Comparison of ENCODE assay signal across 8 cellular contexts in the genomic region with DNA sequence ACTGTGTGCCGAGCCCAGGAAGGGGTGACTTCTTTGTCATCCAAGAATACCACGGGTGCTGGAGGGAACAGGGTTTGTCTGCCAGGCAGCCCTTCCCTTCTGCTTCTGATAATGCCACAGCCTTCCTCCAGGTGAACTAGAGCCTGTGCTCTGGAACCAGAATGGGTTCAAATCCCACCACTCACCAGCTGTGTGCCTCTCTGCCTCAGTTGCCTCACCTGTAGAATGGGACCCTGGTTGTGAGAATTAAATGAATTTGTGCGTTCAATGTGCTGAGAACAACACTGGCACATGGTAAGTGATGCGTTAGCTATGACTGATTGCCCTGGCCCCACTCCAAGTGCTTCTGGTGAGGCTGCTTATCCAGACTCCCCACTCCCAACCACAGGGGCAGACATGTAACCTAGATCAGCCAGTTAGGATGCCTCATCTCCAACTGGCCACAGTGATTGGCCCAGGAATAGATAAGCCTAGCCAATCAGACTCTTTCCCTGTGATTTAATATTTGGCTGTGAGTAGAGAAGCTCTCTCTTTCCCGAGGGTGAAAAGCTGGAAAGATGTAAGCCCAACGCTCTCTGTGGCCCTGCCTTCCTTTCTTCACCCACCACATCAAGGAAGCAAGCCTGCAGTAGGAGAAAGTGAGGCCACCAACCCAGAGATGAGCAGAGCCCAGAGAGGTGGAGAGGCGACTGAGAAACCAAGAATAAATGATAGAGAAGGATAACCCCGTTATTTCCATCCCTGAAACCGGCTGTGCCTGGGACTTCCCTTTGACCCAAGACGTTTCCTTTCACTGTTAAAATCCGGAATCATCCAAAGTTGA. TPM values are rescaled to one million over a fixed set of nuclear protein-coding genes. Genes with fewer than 3 reads are reported as not detected.
DNase-seq lines count a peak whose midpoint lies in the region; ATAC-seq lines count a peak whose summit lies in the region.

No MANE protein-coding gene starts in this region.

- ATAC-seq in left cardiac atrium (peak in 1 of 2 donors; percentile 65), Right ventricle myocardium inferior (no peak), GM18511 (IDR thresholded peaks at IDR 0.05; ENCODE audit: unreplicated experiment) (no peak)
- ATAC-seq in stimulated activated memory B cell treated with anti-CD40 and anti-IgM and Interleukin-4, amounts not matched to agents 10 μg/mL and 1 μg/mL and 100 μg/mL, for 72 hours, result no peak

- H3K27ac ChIP-seq in cingulate gyrus (ENCODE audit: low read depth, low read length), result peak overlapping the region; percentile 78

- DNase-seq in left cardiac atrium (peak; percentile 76), Right ventricle myocardium inferior (ENCODE audit: missing footprints) (no peak), NCI-H446 (lab: John Stamatoyannopoulos, UW) (peak; percentile 77 to 88), SIG-M5 treated with dmso at 0.1 percent for 504 hours (lab: John Stamatoyannopoulos, UW; ENCODE audit: unreplicated experiment) (no peak), immature natural killer cell (no peak)

- H3K27ac Mint-ChIP-seq in stimulated activated memory B cell treated with anti-CD40 and anti-IgM and Interleukin-4, amounts not matched to agents 10 μg/mL and 1 μg/mL and 100 μg/mL, for 72 hours, result peak overlapping the region; percentile 52
- H3K27ac Mint-ChIP-seq in immature natural killer cell, result no peak overlapping the region

- H3K36me3 Mint-ChIP-seq in stimulated activated memory B cell treated with anti-CD40 and anti-IgM and Interleukin-4, amounts not matched to agents 10 μg/mL and 1 μg/mL and 100 μg/mL, for 72 hours, result no peaks in the 10 kb centered on the region
- H3K36me3 Mint-ChIP-seq in immature natural killer cell, result no peaks in the 10 kb centered on the region

- intact Hi-C loops in left cardiac atrium (cut with DNase I) (no loop called here), Right ventricle myocardium inferior (cut with DNase I) (no loop called here)

- H3K9me3 Mint-ChIP-seq in stimulated activated memory B cell treated with anti-CD40 and anti-IgM and Interleukin-4, amounts not matched to agents 10 μg/mL and 1 μg/mL and 100 μg/mL, for 72 hours, result no peaks in the 10 kb centered on the region
- no peaks in the 10 kb centered on the region for H3K9me3 Mint-ChIP-seq in immature natural killer cell

- peaks cover 50% of the 10 kb centered on the region for H3K4me1 Mint-ChIP-seq in stimulated activated memory B cell treated with anti-CD40 and anti-IgM and Interleukin-4, amounts not matched to agents 10 μg/mL and 1 μg/mL and 100 μg/mL, for 72 hours
- H3K4me1 Mint-ChIP-seq in immature natural killer cell, result peaks cover 13 to 17% of the 10 kb centered on the region in 2 donors

- H3K4me3 Mint-ChIP-seq in stimulated activated memory B cell treated with anti-CD40 and anti-IgM and Interleukin-4, amounts not matched to agents 10 μg/mL and 1 μg/mL and 100 μg/mL, for 72 hours, result no peak overlapping the region
- H3K4me3 Mint-ChIP-seq in immature natural killer cell, result no peak overlapping the region

- H3K27me3 Mint-ChIP-seq in stimulated activated memory B cell treated with anti-CD40 and anti-IgM and Interleukin-4, amounts not matched to agents 10 μg/mL and 1 μg/mL and 100 μg/mL, for 72 hours, result no peaks in the 10 kb centered on the region
- peaks cover 0 to 5% (median 4%) of the 10 kb centered on the region in 3 donors for H3K27me3 Mint-ChIP-seq in immature natural killer cell (ENCODE audit: low read depth in 3 of 3)

RNA-seq across cellular contexts. Expression of gene LAPTM5, which starts 20.8 kb away (rescaled TPM):
- total RNA-seq in left cardiac atrium (10 to 100 TPM; 44.7 to 68.1 TPM), Right ventricle myocardium inferior (31.5 TPM)
- 100 to 1,000 TPM; 464 to 744 (median 541) TPM for polyA plus RNA-seq in immature natural killer cell

RNA-seq across cellular contexts. Expression of gene MATN1, which starts 55.0 kb away (rescaled TPM):
- total RNA-seq in left cardiac atrium (not detected), Right ventricle myocardium inferior (not detected)
- not detected for polyA plus RNA-seq in immature natural killer cell

Comparison
In these comparisons a context has a peak if more than half of its experiments do, and no peak if none do; other contexts are left out.
1. DNase-seq: peak in left cardiac atrium (single experiment) and NCI-H446 (2 of 2); none in Right ventricle myocardium inferior (single experiment), SIG-M5 treated with dmso at 0.1 percent for 504 hours (single experiment) and immature natural killer cell (0 of 3).